ENCODE assay signal across 10 cellular contexts in the genomic region with DNA sequence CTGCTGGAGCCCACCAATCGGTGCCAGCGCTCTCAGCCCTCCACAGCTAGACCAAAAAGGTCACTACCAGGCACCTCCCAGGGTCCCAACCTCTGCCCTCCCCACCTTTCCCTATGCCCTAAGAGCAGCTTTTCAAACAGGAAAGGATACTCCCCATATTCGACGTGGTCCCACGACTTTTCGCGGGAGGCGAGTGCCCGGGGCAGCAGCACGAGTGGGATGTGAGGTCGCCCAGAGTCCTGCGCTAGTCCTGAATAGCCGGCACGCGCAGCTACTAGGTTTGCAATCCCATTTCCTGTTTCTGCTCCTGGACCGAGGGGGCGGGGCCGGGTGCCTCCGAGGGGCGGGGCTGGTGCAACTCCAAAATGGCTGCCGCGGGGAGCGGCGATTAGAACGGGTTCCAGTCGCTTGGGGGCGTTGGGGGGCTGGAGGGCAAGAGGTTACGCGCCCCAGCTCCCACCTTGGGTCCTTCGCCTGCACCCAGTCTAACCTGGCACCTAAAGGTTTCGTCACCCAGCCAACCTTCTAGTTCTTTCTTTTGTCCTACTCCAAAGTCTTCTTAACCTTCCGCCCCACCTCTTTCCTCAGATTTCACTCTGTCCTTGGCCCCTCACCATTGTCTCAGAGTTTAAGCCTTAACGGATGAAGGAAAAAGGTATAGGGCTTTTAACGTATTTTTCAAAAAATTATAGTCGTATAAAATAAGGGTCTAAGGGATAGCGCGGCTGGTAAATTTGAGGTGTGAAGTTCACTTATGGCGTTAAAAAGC.
A peak's percentile ranks its signal among the peaks of the same experiment; 100 is the strongest.
DNase-seq lines count a peak whose midpoint lies in the region; ATAC-seq and TF ChIP-seq lines count a peak whose summit lies in the region.
"Had no signal": no experiment of that assay in that cellular context is flagged by ENCODE, and none has a peak within 500 bp of the region (broad histone marks: within the 10 kb centered on the region; RNA-seq: fewer than 3 reads in every experiment).

No MANE protein-coding gene starts in this region.

- intact Hi-C loops in Calu3 (cut with micrococcal nuclease; ENCODE audit: unreplicated experiment), result no loop called here

- DNase-seq in Daoy (ENCODE audit: low read depth), result peak; percentile 72
- DNase-seq in NCI-H748 treated with DMSO at 0.1 percent for 48 hours (lab: John Stamatoyannopoulos, UW), result peak; percentile 27
- no peak for DNase-seq in fibroblast of villous mesenchyme (ENCODE audit: low read depth)
- DNase-seq in renal cortical epithelial cell (ENCODE audit: low read depth), result peak; percentile 23
- DNase-seq in Calu3, result no peak
- DNase-seq in superior temporal gyrus (ENCODE audit: extremely low spot score), result no peak
- DNase-seq in NCI-H2029 (lab: John Stamatoyannopoulos, UW), result no peak
- DNase-seq: activated B cell treated with CpG ODN at 0.5 μM for 24 hours had no signal

- no peaks in the 10 kb centered on the region for H3K27me3 Mint-ChIP-seq in Calu3 (ENCODE audit: unreplicated experiment)
- H3K27me3 Mint-ChIP-seq: activated B cell treated with CpG ODN at 0.5 μM for 24 hours; naive thymus-derived CD8-positive, alpha-beta T cell had no signal

- ATAC-seq in HG03354 (IDR thresholded peaks at IDR 0.05; ENCODE audit: poor library complexity, severe bottlenecking, unreplicated experiment), result no peak
- ATAC-seq: naive thymus-derived CD8-positive, alpha-beta T cell had no signal

- BruUV-seq in Calu3 (replicated peaks; lab: Mats Ljungman, UMichigan), result no TSS peak

- no peak overlapping the region for H3K27ac Mint-ChIP-seq in Calu3 (ENCODE audit: unreplicated experiment)
- H3K27ac Mint-ChIP-seq: activated B cell treated with CpG ODN at 0.5 μM for 24 hours; naive thymus-derived CD8-positive, alpha-beta T cell had no signal

- CTCF ChIA-PET in Calu3 (lab: Charles Lee), result no interaction called here

- H3K36me3 Mint-ChIP-seq in Calu3 (ENCODE audit: insufficient read depth, unreplicated experiment), result no peaks in the 10 kb centered on the region
- H3K36me3 Mint-ChIP-seq: naive thymus-derived CD8-positive, alpha-beta T cell had no signal

- H3K4me3 ChIP-seq in fibroblast of villous mesenchyme (ENCODE audit: low read depth, low read length), result peak overlapping the region; percentile 30

- H3K4me3 Mint-ChIP-seq in Calu3 (ENCODE audit: low read depth, unreplicated experiment), result no peak overlapping the region
- H3K4me3 Mint-ChIP-seq: activated B cell treated with CpG ODN at 0.5 μM for 24 hours had no signal

- H3K4me1 Mint-ChIP-seq in Calu3 (ENCODE audit: low read depth, unreplicated experiment), result no peaks in the 10 kb centered on the region
- H3K4me1 Mint-ChIP-seq: activated B cell treated with CpG ODN at 0.5 μM for 24 hours; naive thymus-derived CD8-positive, alpha-beta T cell had no signal

- no peak for TF ChIP-seq CTCF in fibroblast of villous mesenchyme (IDR thresholded peaks at IDR 0.05; ENCODE audit: insufficient read depth, low read depth, low read length)
- TF ChIP-seq CTCF in Calu3 (IDR thresholded peaks at IDR 0.05; ENCODE audit: unreplicated experiment), result no peak

- peaks cover 4% of the 10 kb centered on the region for H3K9me3 Mint-ChIP-seq in Calu3 (ENCODE audit: low read depth, unreplicated experiment)

Comparison
In these comparisons a context has a peak if more than half of its experiments do, and no peak if none do; other contexts are left out.
1. DNase-seq: peak in Daoy (single experiment), NCI-H748 treated with DMSO at 0.1 percent for 48 hours (single experiment) and renal cortical epithelial cell (single experiment); none in fibroblast of villous mesenchyme (single experiment), Calu3 (single experiment), superior temporal gyrus (single experiment) and NCI-H2029 (single experiment).